ENCODE assay signal across 8 cellular contexts in genomic region chr1:226100436-226101347, GRCh38. TPM values are rescaled to one million over a fixed set of nuclear protein-coding genes. Genes with fewer than 3 reads are reported as not detected.
DNase-seq lines count a peak whose midpoint lies in the region; ATAC-seq and TF ChIP-seq lines count a peak whose summit lies in the region.

No MANE protein-coding gene starts in this region.

- peaks cover 6% of the 10 kb centered on the region for H3K27me3 Mint-ChIP-seq in activated T-helper 17 cell treated with anti-CD3 and anti-CD28 coated beads, Interleukin-2, amount 50 U/mL, for 72 hours
- peaks cover 14% of the 10 kb centered on the region for H3K27me3 Mint-ChIP-seq in osteocyte (ENCODE audit: unreplicated experiment)

- peaks cover 14% of the 10 kb centered on the region for H3K4me1 ChIP-seq in foreskin keratinocyte

- peak overlapping the region; percentile 89 for H3K27ac ChIP-seq in foreskin keratinocyte

- ATAC-seq in activated T-helper 17 cell treated with anti-CD3 and anti-CD28 coated beads, Interleukin-2, amount 50 U/mL, for 72 hours (replicated peaks) = peak; percentile 57
- ATAC-seq in foreskin keratinocyte (peak; percentile 52), HG03342 (IDR thresholded peaks at IDR 0.05; ENCODE audit: unreplicated experiment) (no peak), HG02571 (IDR thresholded peaks at IDR 0.05; ENCODE audit: unreplicated experiment) (no peak)

- H3K27me3 ChIP-seq in foreskin keratinocyte = peaks cover 10% of the 10 kb centered on the region

- TF ChIP-seq CTCF in foreskin keratinocyte (conservative IDR thresholded peaks at IDR 0.05) (no peak), osteocyte (IDR thresholded peaks at IDR 0.05) (no peak)

- H3K27ac Mint-ChIP-seq in activated T-helper 17 cell treated with anti-CD3 and anti-CD28 coated beads, Interleukin-2, amount 50 U/mL, for 72 hours = peak overlapping the region; percentile 54
- H3K27ac Mint-ChIP-seq in osteocyte (ENCODE audit: unreplicated experiment) = no peak overlapping the region

- H3K36me3 Mint-ChIP-seq in activated T-helper 17 cell treated with anti-CD3 and anti-CD28 coated beads, Interleukin-2, amount 50 U/mL, for 72 hours (ENCODE audit: low read depth) = no peaks in the 10 kb centered on the region
- no peaks in the 10 kb centered on the region for H3K36me3 Mint-ChIP-seq in osteocyte (ENCODE audit: unreplicated experiment)

- H3K9me3 Mint-ChIP-seq in activated T-helper 17 cell treated with anti-CD3 and anti-CD28 coated beads, Interleukin-2, amount 50 U/mL, for 72 hours = no peaks in the 10 kb centered on the region
- no peaks in the 10 kb centered on the region for H3K9me3 Mint-ChIP-seq in osteocyte (ENCODE audit: unreplicated experiment)

- peak; percentile 43 for DNase-seq in EH (ENCODE audit: low read depth)
- DNase-seq in Jurkat, Clone E6-1 (ENCODE audit: low read depth, low spot score) = no peak
- peak in 1 of 2 donors; percentile 56 for DNase-seq in foreskin keratinocyte
- no peak for DNase-seq in osteocyte (ENCODE audit: extremely low spot score, unreplicated experiment)
- no peak for DNase-seq in ecto neural progenitor cell (ENCODE audit: low spot score)

- H3K4me3 ChIP-seq in Jurkat, Clone E6-1 (ENCODE audit: low read length) = peak overlapping the region; percentile 47

- peaks cover 11% of the 10 kb centered on the region for H3K4me1 Mint-ChIP-seq in activated T-helper 17 cell treated with anti-CD3 and anti-CD28 coated beads, Interleukin-2, amount 50 U/mL, for 72 hours
- H3K4me1 Mint-ChIP-seq in osteocyte (ENCODE audit: unreplicated experiment) = peaks cover 15% of the 10 kb centered on the region

- H3K4me3 Mint-ChIP-seq in activated T-helper 17 cell treated with anti-CD3 and anti-CD28 coated beads, Interleukin-2, amount 50 U/mL, for 72 hours = peak overlapping the region; percentile 84
- peak overlapping the region; percentile 77 for H3K4me3 Mint-ChIP-seq in osteocyte (ENCODE audit: unreplicated experiment)

RNA-seq across cellular contexts. Expression of gene H3-3A, which starts 38.2 kb away (rescaled TPM):
- 949 TPM for polyA plus RNA-seq in Jurkat, Clone E6-1 (2012; ENCODE audit: insufficient read depth, insufficient read length)
- 100 to 1,000 TPM; 222 to 316 TPM for total RNA-seq in activated T-helper 17 cell treated with anti-CD3 and anti-CD28 coated beads, Interleukin-2, amount 50 U/mL, for 72 hours
- total RNA-seq in foreskin keratinocyte (237 and 245 TPM in 2 replicates), osteocyte (505 and 524 TPM in 2 replicates)
- polyA plus RNA-seq in foreskin keratinocyte = 313 and 327 TPM in 2 replicates

Comparison
In these comparisons a context has a peak if more than half of its experiments do, and no peak if none do; other contexts are left out.
1. ATAC-seq: peak in activated T-helper 17 cell treated with anti-CD3 and anti-CD28 coated beads, Interleukin-2, amount 50 U/mL, for 72 hours (single experiment) and foreskin keratinocyte (single experiment); none in HG03342 (single experiment) and HG02571 (single experiment).